ENCODE assay signal across 8 cellular contexts in genomic region chr12:54217309-54217661, GRCh38. TPM values are rescaled to one million over a fixed set of nuclear protein-coding genes. Genes with fewer than 3 reads are reported as not detected.
DNase-seq lines count a peak whose midpoint lies in the region; ATAC-seq and TF ChIP-seq lines count a peak whose summit lies in the region.
"Had no signal": no experiment of that assay in that cellular context is flagged by ENCODE, and none has a peak within 500 bp of the region (broad histone marks: within the 10 kb centered on the region; RNA-seq: fewer than 3 reads in every experiment).

No MANE protein-coding gene starts in this region.

- no peaks in the 10 kb centered on the region; the same call in 2 of the 3 replicates for H3K9me3 Mint-ChIP-seq in GM23338

- H3F3A ChIP-seq in GM23338 (replicated peaks; ENCODE audit: low read depth) (peaks cover 21% of the 10 kb centered on the region), SU-DHL-6 (ENCODE audit: insufficient read depth) (peaks cover 27% of the 10 kb centered on the region)

- peak overlapping the region; percentile 92 for H2AFZ ChIP-seq in GM23338
- H2AFZ ChIP-seq in SU-DHL-6 (ENCODE audit: low read depth, low read length, severe bottlenecking), result peak overlapping the region; percentile 72

- no peak for DNase-seq in GM23338 (ENCODE audit: low spot score)
- no peak for DNase-seq in fibroblast of pulmonary artery (ENCODE audit: low read depth)
- DNase-seq in omental fat pad (ENCODE audit: low spot score), result no peak
- no peak for DNase-seq in left lobe of liver (ENCODE audit: low spot score)
- no peak for DNase-seq in retina
- DNase-seq: GOT3 had no signal

- H3K27me3 ChIP-seq in GM23338 (ENCODE audit: insufficient read depth), result peaks cover 60% of the 10 kb centered on the region
- H3K27me3 ChIP-seq in SU-DHL-6 (ENCODE audit: low read length), result no peaks in the 10 kb centered on the region
- H3K27me3 ChIP-seq in skeletal muscle tissue (ENCODE audit: control insufficient read depth in 3 of 3, insufficient read depth in 3 of 3, low read length in 3 of 3), result peaks cover 3 to 27% (median 7%) of the 10 kb centered on the region in 3 donors

- H3K9me3 ChIP-seq in SU-DHL-6 (ENCODE audit: insufficient read depth, low read length) (no peaks in the 10 kb centered on the region), skeletal muscle tissue (ENCODE audit: control insufficient read depth in 3 of 3, low read length in 3 of 3) (no peaks in the 10 kb centered on the region)

- peak overlapping the region; percentile 64 for H3K4me3 ChIP-seq in GM23338
- H3K4me3 ChIP-seq in SU-DHL-6 (ENCODE audit: insufficient read depth, low read length, poor library complexity, severe bottlenecking), result peak overlapping the region; percentile 28
- H3K4me3 ChIP-seq in fibroblast of pulmonary artery (replicated peaks; ENCODE audit: low read depth, low read length), result peak overlapping the region; percentile 45
- H3K4me3 ChIP-seq in skeletal muscle tissue (ENCODE audit: low read length in 3 of 3), result peak overlapping the region in 2 of 3 donors; percentile 56 to 68

- H3K4me1 ChIP-seq in GM23338 (ENCODE audit: insufficient read depth) (peaks cover 28% of the 10 kb centered on the region), skeletal muscle tissue (ENCODE audit: control insufficient read depth in 3 of 3, insufficient read depth in 3 of 3, low read length in 3 of 3) (peaks cover 22 to 35% (median 31%) of the 10 kb centered on the region in 3 donors)

- ATAC-seq in GM23338 (no peak), omental fat pad (ENCODE audit: low FRiP score) (no peak), left lobe of liver (no peak)

- TF ChIP-seq CTCF in GM23338 (conservative IDR thresholded peaks at IDR 0.05; ENCODE audit: low read depth in 2 of 2) (no peak), SU-DHL-6 (IDR thresholded peaks at IDR 0.05; ENCODE audit: insufficient read depth, low read length, poor library complexity, severe bottlenecking) (no peak), fibroblast of pulmonary artery (IDR thresholded peaks at IDR 0.05; ENCODE audit: low read length, missing control alignments) (no peak), omental fat pad (IDR thresholded peaks at IDR 0.05) (no peak)

- peak overlapping the region; percentile 77 for H3K4me3 Mint-ChIP-seq in GM23338

- peak overlapping the region; percentile 58 for H3K9ac ChIP-seq in SU-DHL-6 (ENCODE audit: low read length)
- peak overlapping the region in 1 of 3 donors; percentile 11 for H3K9ac ChIP-seq in skeletal muscle tissue (ENCODE audit: low read depth in 1 of 3, low read length in 3 of 3)

- no peaks in the 10 kb centered on the region for H3K36me3 ChIP-seq in GM23338 (ENCODE audit: insufficient read depth)
- no peaks in the 10 kb centered on the region for H3K36me3 ChIP-seq in SU-DHL-6 (ENCODE audit: low read length)
- H3K36me3 ChIP-seq in skeletal muscle tissue (ENCODE audit: control insufficient read depth in 3 of 3, insufficient read depth in 3 of 3, low read length in 3 of 3), result no peaks in the 10 kb centered on the region

- no peaks in the 10 kb centered on the region for H4K20me1 ChIP-seq in GM23338 (replicated peaks; ENCODE audit: insufficient read depth)
- H4K20me1 ChIP-seq in SU-DHL-6 (ENCODE audit: low read depth, low read length), result no peaks in the 10 kb centered on the region

- H3K79me2 ChIP-seq in GM23338 (replicated peaks; ENCODE audit: insufficient read depth) (no peaks in the 10 kb centered on the region), SU-DHL-6 (ENCODE audit: insufficient read depth, low read length) (no peaks in the 10 kb centered on the region)

- H3K27ac ChIP-seq in GM23338 (ENCODE audit: low read depth) (no peak overlapping the region), SU-DHL-6 (ENCODE audit: low read depth, low read length) (peak overlapping the region; percentile 77), skeletal muscle tissue (ENCODE audit: low read depth, low read length) (no peak overlapping the region)

- H3K36me3 Mint-ChIP-seq in GM23338 (ENCODE audit: low read depth), result no peaks in the 10 kb centered on the region; the same call in 2 of the 3 replicates

- H3K4me2 ChIP-seq in GM23338, result peak overlapping the region; percentile 89
- peak overlapping the region; percentile 76 for H3K4me2 ChIP-seq in SU-DHL-6 (ENCODE audit: low read depth, low read length, poor library complexity, severe bottlenecking)

- H3K9me2 ChIP-seq in GM23338 (ENCODE audit: insufficient read depth) (no peaks in the 10 kb centered on the region), SU-DHL-6 (replicated peaks; ENCODE audit: insufficient read depth, low read length) (no peaks in the 10 kb centered on the region)

- H3K27ac Mint-ChIP-seq in GM23338, result no peak overlapping the region

- H3K27me3 Mint-ChIP-seq in GM23338 (ENCODE audit: insufficient read depth, low read depth, poor library complexity), result peaks cover 49% of the 10 kb centered on the region

- peaks cover 32% of the 10 kb centered on the region for H3K4me1 Mint-ChIP-seq in GM23338

TF ChIP-seq in GM23338, 12 proteins besides CTCF, POLR2A, EP300 and RAD21 (continues in another document):
- TF ChIP-seq STAT1 (IDR thresholded peaks at IDR 0.05; ENCODE audit: unreplicated experiment) (no peak), ZNF331 (CRISPR knock-in tag; IDR thresholded peaks at IDR 0.05; ENCODE audit: low read depth) (no peak), CREB1 (CRISPR knock-in tag; IDR thresholded peaks at IDR 0.05; ENCODE audit: low read depth) (no peak), EZH2phosphoT487 (IDR thresholded peaks at IDR 0.05; ENCODE audit: unreplicated experiment) (no peak), ZNF114 (CRISPR knock-in tag; IDR thresholded peaks at IDR 0.05) (no peak), POLR2AphosphoS5 (IDR thresholded peaks at IDR 0.05; ENCODE audit: low read depth) (no peak)
- TF ChIP-seq, protein P1, sequence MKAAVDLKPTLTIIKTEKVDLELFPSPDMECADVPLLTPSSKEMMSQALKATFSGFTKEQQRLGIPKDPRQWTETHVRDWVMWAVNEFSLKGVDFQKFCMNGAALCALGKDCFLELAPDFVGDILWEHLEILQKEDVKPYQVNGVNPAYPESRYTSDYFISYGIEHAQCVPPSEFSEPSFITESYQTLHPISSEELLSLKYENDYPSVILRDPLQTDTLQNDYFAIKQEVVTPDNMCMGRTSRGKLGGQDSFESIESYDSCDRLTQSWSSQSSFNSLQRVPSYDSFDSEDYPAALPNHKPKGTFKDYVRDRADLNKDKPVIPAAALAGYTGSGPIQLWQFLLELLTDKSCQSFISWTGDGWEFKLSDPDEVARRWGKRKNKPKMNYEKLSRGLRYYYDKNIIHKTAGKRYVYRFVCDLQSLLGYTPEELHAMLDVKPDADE (IDR thresholded peaks at IDR 0.05), result no peak
- TF ChIP-seq, protein P2, sequence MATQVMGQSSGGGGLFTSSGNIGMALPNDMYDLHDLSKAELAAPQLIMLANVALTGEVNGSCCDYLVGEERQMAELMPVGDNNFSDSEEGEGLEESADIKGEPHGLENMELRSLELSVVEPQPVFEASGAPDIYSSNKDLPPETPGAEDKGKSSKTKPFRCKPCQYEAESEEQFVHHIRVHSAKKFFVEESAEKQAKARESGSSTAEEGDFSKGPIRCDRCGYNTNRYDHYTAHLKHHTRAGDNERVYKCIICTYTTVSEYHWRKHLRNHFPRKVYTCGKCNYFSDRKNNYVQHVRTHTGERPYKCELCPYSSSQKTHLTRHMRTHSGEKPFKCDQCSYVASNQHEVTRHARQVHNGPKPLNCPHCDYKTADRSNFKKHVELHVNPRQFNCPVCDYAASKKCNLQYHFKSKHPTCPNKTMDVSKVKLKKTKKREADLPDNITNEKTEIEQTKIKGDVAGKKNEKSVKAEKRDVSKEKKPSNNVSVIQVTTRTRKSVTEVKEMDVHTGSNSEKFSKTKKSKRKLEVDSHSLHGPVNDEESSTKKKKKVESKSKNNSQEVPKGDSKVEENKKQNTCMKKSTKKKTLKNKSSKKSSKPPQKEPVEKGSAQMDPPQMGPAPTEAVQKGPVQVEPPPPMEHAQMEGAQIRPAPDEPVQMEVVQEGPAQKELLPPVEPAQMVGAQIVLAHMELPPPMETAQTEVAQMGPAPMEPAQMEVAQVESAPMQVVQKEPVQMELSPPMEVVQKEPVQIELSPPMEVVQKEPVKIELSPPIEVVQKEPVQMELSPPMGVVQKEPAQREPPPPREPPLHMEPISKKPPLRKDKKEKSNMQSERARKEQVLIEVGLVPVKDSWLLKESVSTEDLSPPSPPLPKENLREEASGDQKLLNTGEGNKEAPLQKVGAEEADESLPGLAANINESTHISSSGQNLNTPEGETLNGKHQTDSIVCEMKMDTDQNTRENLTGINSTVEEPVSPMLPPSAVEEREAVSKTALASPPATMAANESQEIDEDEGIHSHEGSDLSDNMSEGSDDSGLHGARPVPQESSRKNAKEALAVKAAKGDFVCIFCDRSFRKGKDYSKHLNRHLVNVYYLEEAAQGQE (IDR thresholded peaks at IDR 0.05; ENCODE audit: unreplicated experiment), result no peak

RNA-seq across cellular contexts. Expression of gene SMUG1, which starts 28.5 kb away (rescaled TPM):
- 19.6 and 23.8 TPM in 2 replicates for total RNA-seq in GM23338 (2014; rRNA removed; shearing (Covaris generic))
- 21.8 and 23.1 TPM in 2 replicates for polyA plus RNA-seq in GM23338 (2016; fragmentation: Nextera tagmentation; extraction: Ambion mirVana)
- total RNA-seq in skeletal muscle tissue, result 27.7 TPM
- total RNA-seq in omental fat pad, result 10 to 100 TPM; 17.2 to 46.5 (median 36.7) TPM
- total RNA-seq in left lobe of liver, result 22.7 TPM
